Comparison of ENCODE assay signal across 23 cellular contexts in the genomic region with DNA sequence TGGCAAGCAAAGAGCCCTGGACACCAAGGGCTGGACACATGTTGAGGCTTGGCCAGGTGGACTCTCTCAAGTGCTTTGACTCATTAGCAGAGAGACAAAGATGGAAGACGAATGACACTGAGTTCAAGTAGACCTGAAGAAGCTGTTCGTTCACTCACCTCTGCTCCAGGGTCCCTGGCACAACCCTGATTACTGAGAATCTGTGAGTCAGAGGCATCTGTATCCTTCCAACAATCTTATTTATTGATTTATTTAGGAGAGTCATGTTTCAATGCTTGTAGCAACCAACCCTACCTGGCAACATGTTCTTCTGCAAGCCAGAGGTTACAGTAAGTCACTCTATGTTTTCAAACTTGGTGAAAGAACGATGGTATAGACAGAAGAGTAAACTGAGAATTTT. TPM values are rescaled to one million over a fixed set of nuclear protein-coding genes. Genes with fewer than 3 reads are reported as not detected.
A peak's percentile ranks its signal among the peaks of the same experiment; 100 is the strongest.
DNase-seq lines count a peak whose midpoint lies in the region; ATAC-seq, FAIRE-seq and TF ChIP-seq lines count a peak whose summit lies in the region.
"Had no signal": no experiment of that assay in that cellular context is flagged by ENCODE, and none has a peak within 500 bp of the region (broad histone marks: within the 10 kb centered on the region; RNA-seq: fewer than 3 reads in every experiment).

No MANE protein-coding gene starts in this region.

- H3K79me2 ChIP-seq in HepG2 (ENCODE audit: insufficient read depth, low read length) (no peaks in the 10 kb centered on the region), PC-9 (ENCODE audit: low read depth) (no peaks in the 10 kb centered on the region), neural progenitor cell (ENCODE audit: low read depth) (no peaks in the 10 kb centered on the region)

- H3K4me2 ChIP-seq in HepG2 (ENCODE audit: low read depth, low read length) (no peak overlapping the region), PC-9 (peak overlapping the region; percentile 17), neural progenitor cell (no peak overlapping the region)
- H3K4me2 ChIP-seq: GM23338, KMS-11 had no signal

- peaks cover 9% of the 10 kb centered on the region; the same call in 1 of the 2 replicates for H3F3A ChIP-seq in PC-9 (ENCODE audit: insufficient read depth, low read depth)
- no peaks in the 10 kb centered on the region for H3F3A ChIP-seq in neural progenitor cell (ENCODE audit: low read depth)

- 8% methylated on average over 1 of the region's 3 CpGs for WGBS in HepG2 (ENCODE audit: low lambda C conversion rate)
- WGBS in right lobe of liver (ENCODE audit: insufficient coverage, low coverage, low lambda C conversion rate, missing lambda C conversion rate) = 79% methylated on average over 3 of the region's 3 CpGs

- H3K4me1 Mint-ChIP-seq in neural progenitor cell = no peaks in the 10 kb centered on the region
- H3K4me1 Mint-ChIP-seq: GM23338 had no signal

- TF ChIP-seq CTCF in HepG2 (CRISPR knock-in tag; IDR thresholded peaks at IDR 0.05) (no peak), right lobe of liver (IDR thresholded peaks at IDR 0.05) (no peak), PC-9 (conservative IDR thresholded peaks at IDR 0.05) (no peak), neural progenitor cell (IDR thresholded peaks at IDR 0.05) (no peak), uterus (IDR thresholded peaks at IDR 0.05) (no peak)

- in situ Hi-C loops in HepG2 (cut with HindIII; ENCODE audit: extremely low pct_ligation_motif_present, low pct_unique_long_range_greater_than_20kb) = no loop called here

- H3K27me3 Mint-ChIP-seq in neural progenitor cell (ENCODE audit: insufficient read depth, low read depth) = no peaks in the 10 kb centered on the region
- H3K27me3 Mint-ChIP-seq: CD4-positive, alpha-beta T cell had no signal

- FAIRE-seq in HepG2 (lab: Jason Lieb, UNC) = no peak
- FAIRE-seq: A204.1, GM12891, GM19239, H54 had no signal

- CTCF ChIA-PET in HepG2 (lab: Yijun Ruan, JAX; ENCODE audit: low intra/inter-chr PET ratio, low total read pairs) (no interaction called here), PC-9 (lab: Charles Lee) (no interaction called here)

- TF ChIP-seq POLR2A in HepG2 (IDR thresholded peaks at IDR 0.05; ENCODE audit: insufficient read depth in 1 of 2, low read depth in 2 of 2, low read length in 2 of 2) = no peak
- TF ChIP-seq POLR2A in right lobe of liver (IDR thresholded peaks at IDR 0.05) = no peak
- no peak for TF ChIP-seq POLR2A in uterus (IDR thresholded peaks at IDR 0.05)

- TF ChIP-seq EP300 in HepG2 (IDR thresholded peaks at IDR 0.05; ENCODE audit: low read depth in 2 of 2, low read length in 2 of 2) (no peak), HepG2 (CRISPR knock-in tag; IDR thresholded peaks at IDR 0.05; ENCODE audit: borderline replicate concordance) (no peak)

- H2AFZ ChIP-seq in HepG2 (ENCODE audit: low read length) = no peak overlapping the region
- no peak overlapping the region; the same call in 1 of the 2 replicates for H2AFZ ChIP-seq in PC-9
- H2AFZ ChIP-seq in neural progenitor cell (replicated peaks) = no peak overlapping the region
- H2AFZ ChIP-seq: GM23338 had no signal

- H3K27ac ChIP-seq in HepG2 (ENCODE audit: extremely low read length, insufficient read depth, low read length) = no peak overlapping the region
- H3K27ac ChIP-seq in right lobe of liver = no peak overlapping the region
- H3K27ac ChIP-seq in PC-9 = no peak overlapping the region
- H3K27ac ChIP-seq in neural progenitor cell = no peak overlapping the region
- H3K27ac ChIP-seq in uterus = no peak overlapping the region
- H3K27ac ChIP-seq: C4-2B, KMS-11 had no signal

- no peak overlapping the region for H3K9ac ChIP-seq in HepG2 (ENCODE audit: insufficient read depth, low read depth, low read length)
- no peak overlapping the region for H3K9ac ChIP-seq in neural progenitor cell
- H3K9ac ChIP-seq: KMS-11 had no signal

- H3K36me3 ChIP-seq in HepG2 (replicated peaks in 1 of 2; ENCODE audit: control insufficient read depth in 1 of 2, insufficient read depth in 2 of 2, low read length in 2 of 2) = no peaks in the 10 kb centered on the region; a peak in 1 of 5 replicates
- peaks cover 0 to 2% (median 0%) of the 10 kb centered on the region in 4 donors for H3K36me3 ChIP-seq in right lobe of liver
- no peaks in the 10 kb centered on the region for H3K36me3 ChIP-seq in PC-9 (ENCODE audit: low read depth)
- no peaks in the 10 kb centered on the region for H3K36me3 ChIP-seq in neural progenitor cell
- H3K36me3 ChIP-seq in uterus = no peaks in the 10 kb centered on the region

- no peak for TF ChIP-seq RAD21 in HepG2 (CRISPR knock-in tag; IDR thresholded peaks at IDR 0.05)

- H3K4me1 ChIP-seq in HepG2 (ENCODE audit: insufficient read depth, low read length) (peaks cover 18% of the 10 kb centered on the region), right lobe of liver (no peaks in the 10 kb centered on the region), PC-9 (replicated peaks; ENCODE audit: insufficient read depth) (peaks cover 21% of the 10 kb centered on the region; the same call in 1 of the 2 replicates), neural progenitor cell (no peaks in the 10 kb centered on the region), uterus (no peaks in the 10 kb centered on the region)
- H3K4me1 ChIP-seq: Caco-2 had no signal

- intact Hi-C loops in HepG2 (cut with micrococcal nuclease; ENCODE audit: unreplicated experiment) (loop anchor here (5.0 kb wide), 1 partner anchor 34 kb away; no protein-coding TSS in a partner anchor), right lobe of liver (cut with DNase I) (no loop called here), PC-9 (cut with micrococcal nuclease; ENCODE audit: unreplicated experiment) (no loop called here), uterus (cut with DNase I; ENCODE audit: low total_unique reads) (no loop called here)

- H3K9me3 Mint-ChIP-seq in neural progenitor cell = no peaks in the 10 kb centered on the region
- H3K9me3 Mint-ChIP-seq: CD4-positive, alpha-beta T cell; GM23338 had no signal

- H3K9me3 ChIP-seq in HepG2 (ENCODE audit: low read length) = no peaks in the 10 kb centered on the region
- H3K9me3 ChIP-seq in right lobe of liver = no peaks in the 10 kb centered on the region
- no peaks in the 10 kb centered on the region for H3K9me3 ChIP-seq in PC-9 (ENCODE audit: insufficient read depth, low read depth)
- H3K9me3 ChIP-seq in neural progenitor cell (ENCODE audit: low read depth) = no peaks in the 10 kb centered on the region
- no peaks in the 10 kb centered on the region for H3K9me3 ChIP-seq in uterus
- H3K9me3 ChIP-seq: Caco-2 had no signal

- ATAC-seq in HepG2 (peak; percentile 45), right lobe of liver (no peak)
- ATAC-seq: GM23338 had no signal

- H3K4me3 Mint-ChIP-seq in neural progenitor cell = no peak overlapping the region
- H3K4me3 Mint-ChIP-seq: CD4-positive, alpha-beta T cell; GM23338 had no signal

- no peak for DNase-seq in HepG2 (ENCODE audit: low spot score)
- DNase-seq in right lobe of liver = no peak
- peak in 1 of 2 experiments; percentile 68 for DNase-seq in PC-9
- no peak for DNase-seq in neural progenitor cell (ENCODE audit: low spot score)
- DNase-seq in retina = no peak
- DNase-seq in uterus = no peak
- no peak for DNase-seq in mucosa of gallbladder (ENCODE audit: low spot score)
- DNase-seq: ACHN; AML-193; CD4-positive, alpha-beta T cell; DMS153; DND-41; HCEC 1CT had no signal

- BruUV-seq in HepG2 (replicated peaks; lab: Mats Ljungman, UMichigan) (no TSS peak), PC-9 (replicated peaks; lab: Mats Ljungman, UMichigan) (no TSS peak)

- H3K4me3 ChIP-seq in HepG2 (replicated peaks in 1 of 3; ENCODE audit: insufficient read depth in 1 of 3, low read depth in 2 of 3, low read length in 3 of 3) (no peak overlapping the region), right lobe of liver (no peak overlapping the region), PC-9 (no peak overlapping the region), neural progenitor cell (no peak overlapping the region), uterus (no peak overlapping the region)
- H3K4me3 ChIP-seq: GM23338 had no signal

- no peaks in the 10 kb centered on the region for H3K9me2 ChIP-seq in PC-9 (ENCODE audit: insufficient read depth)

- POLR2A ChIA-PET in HepG2 (lab: Yijun Ruan, JAX) = interaction anchor here (2.6 kb wide), 1 partner anchor 31 kb away, joined by 7 read pairs; no protein-coding TSS in a partner anchor
- POLR2A ChIA-PET in PC-9 (lab: Charles Lee; ENCODE audit: unreplicated experiment) = no interaction called here

- H3K27me3 ChIP-seq in HepG2 (ENCODE audit: control insufficient read depth in 1 of 2, insufficient read depth in 2 of 2, low read length in 2 of 2) = no peaks in the 10 kb centered on the region
- H3K27me3 ChIP-seq in right lobe of liver = no peaks in the 10 kb centered on the region
- H3K27me3 ChIP-seq in PC-9 (ENCODE audit: insufficient read depth, low read depth) = no peaks in the 10 kb centered on the region
- no peaks in the 10 kb centered on the region for H3K27me3 ChIP-seq in neural progenitor cell
- no peaks in the 10 kb centered on the region for H3K27me3 ChIP-seq in uterus

- H3K27ac Mint-ChIP-seq in neural progenitor cell = peak overlapping the region; percentile 89
- H3K27ac Mint-ChIP-seq: CD4-positive, alpha-beta T cell; GM23338 had no signal

- peaks cover 4% of the 10 kb centered on the region for H3K36me3 Mint-ChIP-seq in neural progenitor cell

- H4K20me1 ChIP-seq in HepG2 (ENCODE audit: insufficient read depth, low read length) = no peaks in the 10 kb centered on the region
- no peaks in the 10 kb centered on the region for H4K20me1 ChIP-seq in PC-9 (ENCODE audit: insufficient read depth)
- no peaks in the 10 kb centered on the region for H4K20me1 ChIP-seq in neural progenitor cell (ENCODE audit: low read depth)

RNA-seq across cellular contexts. Expression of gene CARTPT, which starts 55.9 kb away (rescaled TPM):
- total RNA-seq in HepG2 (2016; rRNA removed; fragmentation: Illumina TruSeq; extraction: Trizol) (not detected in 2 replicates), right lobe of liver (not detected), PC-9 (2021) (not detected in 2 replicates), neural progenitor cell (ENCODE audit: low replicate concordance) (not detected in 2 replicates), uterus (not detected), mucosa of gallbladder (0.23 TPM)
- total RNA-seq in HepG2 (2016; cell fraction: cytosol; rRNA removed; fragmentation: Illumina TruSeq; extraction: Trizol; ENCODE audit: low read depth) = not detected in 2 replicates
- not detected in 2 replicates for total RNA-seq in HepG2 (2016; cell fraction: insoluble cytoplasmic fraction; rRNA removed; fragmentation: Illumina TruSeq; extraction: Trizol)
- total RNA-seq in HepG2 (2016; cell fraction: membrane; rRNA removed; fragmentation: Illumina TruSeq; extraction: Trizol) = not detected in 2 replicates
- total RNA-seq in HepG2 (2016; cell fraction: nucleus; rRNA removed; fragmentation: Illumina TruSeq; extraction: Trizol) = not detected in 2 replicates
- polyA plus RNA-seq in HepG2 (2011; rRNA removed) = not detected in 2 replicates
- not detected in 2 replicates for polyA plus RNA-seq in HepG2 (2011; cell fraction: cytosol; rRNA removed)
- not detected in 2 replicates for polyA plus RNA-seq in HepG2 (2011; cell fraction: nucleus; rRNA removed)
- polyA plus RNA-seq in HepG2 (2012) = not detected in 2 replicates
- not detected in 2 replicates for polyA plus RNA-seq in HepG2 (2016; cell fraction: cytosol; fragmentation: Illumina TruSeq; extraction: Trizol; ENCODE audit: low read depth)
- polyA plus RNA-seq in HepG2 (2016; cell fraction: insoluble cytoplasmic fraction; fragmentation: Illumina TruSeq; extraction: Trizol; ENCODE audit: low read depth) = not detected in 2 replicates
- not detected in 2 replicates for polyA plus RNA-seq in HepG2 (2016; cell fraction: membrane; fragmentation: Illumina TruSeq; extraction: Trizol; ENCODE audit: low read depth)
- not detected in 2 replicates for polyA plus RNA-seq in HepG2 (2016; cell fraction: nucleus; fragmentation: Illumina TruSeq; extraction: Trizol; ENCODE audit: insufficient read depth, low read depth)
- not detected in 2 replicates for polyA minus RNA-seq in HepG2 (2011; rRNA and poly(A)+ RNA removed; ENCODE audit: low replicate concordance)
- not detected in 2 replicates for polyA minus RNA-seq in HepG2 (2011; cell fraction: cytosol; rRNA and poly(A)+ RNA removed)
- not detected in 2 replicates for polyA minus RNA-seq in HepG2 (2011; cell fraction: nucleus; rRNA and poly(A)+ RNA removed)
- total RNA-seq: Caco-2; CD4-positive, alpha-beta T cell; G401; GM23338 had no signal
- polyA plus RNA-seq: BJ, GM23338 had no signal
